In the genomic region with DNA sequence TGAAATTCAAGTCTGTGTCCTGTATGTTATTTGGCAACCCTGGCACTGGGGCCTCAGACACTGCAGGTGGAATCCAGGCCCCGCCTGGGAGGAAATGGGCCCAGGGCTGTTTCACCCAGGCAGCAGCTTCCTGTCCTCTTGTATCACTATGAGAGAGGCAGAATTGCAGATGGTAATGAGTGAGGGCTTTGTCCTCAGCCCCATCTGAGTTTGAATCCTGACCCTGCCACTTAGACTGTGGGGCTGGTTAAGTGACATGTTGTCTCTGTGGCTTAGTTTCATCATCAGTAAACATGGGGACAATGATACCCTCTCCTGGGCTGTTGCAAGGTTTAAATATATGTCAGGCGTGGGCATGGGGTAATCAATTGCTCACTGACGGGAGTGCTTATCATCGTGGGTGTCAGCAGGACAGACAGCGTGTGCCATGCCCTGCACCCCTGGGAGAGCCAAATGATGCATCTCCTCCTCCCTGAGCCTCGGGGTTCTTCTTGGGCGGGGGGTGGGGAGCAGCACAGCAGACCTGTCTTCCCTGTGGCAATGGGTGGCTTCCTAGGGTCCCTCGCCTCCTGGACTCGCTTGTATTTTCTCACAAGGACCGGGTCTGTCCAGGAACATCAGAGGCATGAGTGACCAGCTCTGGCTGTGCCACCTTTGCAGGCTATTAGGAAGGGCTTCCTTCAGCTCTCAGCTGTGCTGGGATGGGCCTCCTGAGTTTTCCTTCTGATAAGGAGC, we compare ENCODE assay signal across 1 cellular context.
TF ChIP-seq lines count a peak whose summit lies in the region.

No MANE protein-coding gene starts in this region.

TF ChIP-seq in HepG2, 621 proteins besides CTCF, POLR2A, EP300 and RAD21 (continued from another document and continues in another):
- TF ChIP-seq, protein P1, sequence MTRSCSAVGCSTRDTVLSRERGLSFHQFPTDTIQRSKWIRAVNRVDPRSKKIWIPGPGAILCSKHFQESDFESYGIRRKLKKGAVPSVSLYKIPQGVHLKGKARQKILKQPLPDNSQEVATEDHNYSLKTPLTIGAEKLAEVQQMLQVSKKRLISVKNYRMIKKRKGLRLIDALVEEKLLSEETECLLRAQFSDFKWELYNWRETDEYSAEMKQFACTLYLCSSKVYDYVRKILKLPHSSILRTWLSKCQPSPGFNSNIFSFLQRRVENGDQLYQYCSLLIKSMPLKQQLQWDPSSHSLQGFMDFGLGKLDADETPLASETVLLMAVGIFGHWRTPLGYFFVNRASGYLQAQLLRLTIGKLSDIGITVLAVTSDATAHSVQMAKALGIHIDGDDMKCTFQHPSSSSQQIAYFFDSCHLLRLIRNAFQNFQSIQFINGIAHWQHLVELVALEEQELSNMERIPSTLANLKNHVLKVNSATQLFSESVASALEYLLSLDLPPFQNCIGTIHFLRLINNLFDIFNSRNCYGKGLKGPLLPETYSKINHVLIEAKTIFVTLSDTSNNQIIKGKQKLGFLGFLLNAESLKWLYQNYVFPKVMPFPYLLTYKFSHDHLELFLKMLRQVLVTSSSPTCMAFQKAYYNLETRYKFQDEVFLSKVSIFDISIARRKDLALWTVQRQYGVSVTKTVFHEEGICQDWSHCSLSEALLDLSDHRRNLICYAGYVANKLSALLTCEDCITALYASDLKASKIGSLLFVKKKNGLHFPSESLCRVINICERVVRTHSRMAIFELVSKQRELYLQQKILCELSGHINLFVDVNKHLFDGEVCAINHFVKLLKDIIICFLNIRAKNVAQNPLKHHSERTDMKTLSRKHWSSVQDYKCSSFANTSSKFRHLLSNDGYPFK (CRISPR knock-in tag; IDR thresholded peaks at IDR 0.05; ENCODE audit: borderline replicate concordance), result no peak
- TF ChIP-seq, protein P2, sequence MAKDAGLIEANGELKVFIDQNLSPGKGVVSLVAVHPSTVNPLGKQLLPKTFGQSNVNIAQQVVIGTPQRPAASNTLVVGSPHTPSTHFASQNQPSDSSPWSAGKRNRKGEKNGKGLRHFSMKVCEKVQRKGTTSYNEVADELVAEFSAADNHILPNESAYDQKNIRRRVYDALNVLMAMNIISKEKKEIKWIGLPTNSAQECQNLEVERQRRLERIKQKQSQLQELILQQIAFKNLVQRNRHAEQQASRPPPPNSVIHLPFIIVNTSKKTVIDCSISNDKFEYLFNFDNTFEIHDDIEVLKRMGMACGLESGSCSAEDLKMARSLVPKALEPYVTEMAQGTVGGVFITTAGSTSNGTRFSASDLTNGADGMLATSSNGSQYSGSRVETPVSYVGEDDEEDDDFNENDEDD (CRISPR knock-in tag; IDR thresholded peaks at IDR 0.05; ENCODE audit: borderline replicate concordance), result no peak
- no peak for TF ChIP-seq SMYD3 (CRISPR knock-in tag; IDR thresholded peaks at IDR 0.05)
- TF ChIP-seq, protein P3, sequence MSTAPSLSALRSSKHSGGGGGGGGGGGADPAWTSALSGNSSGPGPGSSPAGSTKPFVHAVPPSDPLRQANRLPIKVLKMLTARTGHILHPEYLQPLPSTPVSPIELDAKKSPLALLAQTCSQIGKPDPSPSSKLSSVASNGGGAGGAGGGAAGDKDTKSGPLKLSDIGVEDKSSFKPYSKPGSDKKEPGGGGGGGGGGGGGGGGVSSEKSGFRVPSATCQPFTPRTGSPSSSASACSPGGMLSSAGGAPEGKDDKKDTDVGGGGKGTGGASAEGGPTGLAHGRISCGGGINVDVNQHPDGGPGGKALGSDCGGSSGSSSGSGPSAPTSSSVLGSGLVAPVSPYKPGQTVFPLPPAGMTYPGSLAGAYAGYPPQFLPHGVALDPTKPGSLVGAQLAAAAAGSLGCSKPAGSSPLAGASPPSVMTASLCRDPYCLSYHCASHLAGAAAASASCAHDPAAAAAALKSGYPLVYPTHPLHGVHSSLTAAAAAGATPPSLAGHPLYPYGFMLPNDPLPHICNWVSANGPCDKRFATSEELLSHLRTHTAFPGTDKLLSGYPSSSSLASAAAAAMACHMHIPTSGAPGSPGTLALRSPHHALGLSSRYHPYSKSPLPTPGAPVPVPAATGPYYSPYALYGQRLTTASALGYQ (CRISPR knock-in tag; IDR thresholded peaks at IDR 0.05), result peak; percentile 46; the same call in 1 of the 2 replicates
- no peak for TF ChIP-seq NR1H2 (CRISPR knock-in tag; IDR thresholded peaks at IDR 0.05; ENCODE audit: borderline replicate concordance, low read depth)
- TF ChIP-seq NFKBIZ (CRISPR knock-in tag; IDR thresholded peaks at IDR 0.05), result peak; percentile 44; the same call in 1 of the 2 replicates
- TF ChIP-seq CBX1 (IDR thresholded peaks at IDR 0.05; ENCODE audit: low read depth), result no peak
- TF ChIP-seq ONECUT2 (CRISPR knock-in tag; IDR thresholded peaks at IDR 0.05), result peak; percentile 64
- TF ChIP-seq ZNF737 (CRISPR knock-in tag; IDR thresholded peaks at IDR 0.05; ENCODE audit: borderline replicate concordance), result no peak
- TF ChIP-seq RNF2 (conservative IDR thresholded peaks at IDR 0.05; ENCODE audit: low read depth), result no peak
- peak; percentile 92 for TF ChIP-seq CEBPB (IDR thresholded peaks at IDR 0.05; ENCODE audit: borderline replicate concordance, low read depth, low read length)
- no peak for TF ChIP-seq ZNF549 (CRISPR knock-in tag; IDR thresholded peaks at IDR 0.05)
- TF ChIP-seq, protein P4, sequence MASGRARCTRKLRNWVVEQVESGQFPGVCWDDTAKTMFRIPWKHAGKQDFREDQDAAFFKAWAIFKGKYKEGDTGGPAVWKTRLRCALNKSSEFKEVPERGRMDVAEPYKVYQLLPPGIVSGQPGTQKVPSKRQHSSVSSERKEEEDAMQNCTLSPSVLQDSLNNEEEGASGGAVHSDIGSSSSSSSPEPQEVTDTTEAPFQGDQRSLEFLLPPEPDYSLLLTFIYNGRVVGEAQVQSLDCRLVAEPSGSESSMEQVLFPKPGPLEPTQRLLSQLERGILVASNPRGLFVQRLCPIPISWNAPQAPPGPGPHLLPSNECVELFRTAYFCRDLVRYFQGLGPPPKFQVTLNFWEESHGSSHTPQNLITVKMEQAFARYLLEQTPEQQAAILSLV (CRISPR knock-in tag; IDR thresholded peaks at IDR 0.05; ENCODE audit: borderline replicate concordance), result no peak
- peak; percentile 73; the same call in 1 of the 2 replicates for TF ChIP-seq CBFB (CRISPR knock-in tag; IDR thresholded peaks at IDR 0.05)
- TF ChIP-seq, protein P5, sequence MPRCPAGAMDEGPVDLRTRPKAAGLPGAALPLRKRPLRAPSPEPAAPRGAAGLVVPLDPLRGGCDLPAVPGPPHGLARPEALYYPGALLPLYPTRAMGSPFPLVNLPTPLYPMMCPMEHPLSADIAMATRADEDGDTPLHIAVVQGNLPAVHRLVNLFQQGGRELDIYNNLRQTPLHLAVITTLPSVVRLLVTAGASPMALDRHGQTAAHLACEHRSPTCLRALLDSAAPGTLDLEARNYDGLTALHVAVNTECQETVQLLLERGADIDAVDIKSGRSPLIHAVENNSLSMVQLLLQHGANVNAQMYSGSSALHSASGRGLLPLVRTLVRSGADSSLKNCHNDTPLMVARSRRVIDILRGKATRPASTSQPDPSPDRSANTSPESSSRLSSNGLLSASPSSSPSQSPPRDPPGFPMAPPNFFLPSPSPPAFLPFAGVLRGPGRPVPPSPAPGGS (CRISPR knock-in tag; IDR thresholded peaks at IDR 0.05), result no peak
- no peak for TF ChIP-seq NCOA5 (CRISPR knock-in tag; IDR thresholded peaks at IDR 0.05)
- peak; percentile 64 for TF ChIP-seq ZFX (CRISPR knock-in tag; IDR thresholded peaks at IDR 0.05; ENCODE audit: low read depth)
- no peak for TF ChIP-seq ZNF839 (CRISPR knock-in tag; IDR thresholded peaks at IDR 0.05; ENCODE audit: borderline replicate concordance)
- TF ChIP-seq DMAP1 (CRISPR knock-in tag; IDR thresholded peaks at IDR 0.05), result peak; percentile 25; the same call in 1 of the 2 replicates
- peak; percentile 76 for TF ChIP-seq FOSL2 (CRISPR knock-in tag; IDR thresholded peaks at IDR 0.05)
- TF ChIP-seq, protein P6, sequence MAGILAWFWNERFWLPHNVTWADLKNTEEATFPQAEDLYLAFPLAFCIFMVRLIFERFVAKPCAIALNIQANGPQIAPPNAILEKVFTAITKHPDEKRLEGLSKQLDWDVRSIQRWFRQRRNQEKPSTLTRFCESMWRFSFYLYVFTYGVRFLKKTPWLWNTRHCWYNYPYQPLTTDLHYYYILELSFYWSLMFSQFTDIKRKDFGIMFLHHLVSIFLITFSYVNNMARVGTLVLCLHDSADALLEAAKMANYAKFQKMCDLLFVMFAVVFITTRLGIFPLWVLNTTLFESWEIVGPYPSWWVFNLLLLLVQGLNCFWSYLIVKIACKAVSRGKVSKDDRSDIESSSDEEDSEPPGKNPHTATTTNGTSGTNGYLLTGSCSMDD (CRISPR knock-in tag; IDR thresholded peaks at IDR 0.05), result no peak
- TF ChIP-seq ZNF101 (CRISPR knock-in tag; IDR thresholded peaks at IDR 0.05; ENCODE audit: borderline replicate concordance, low read depth), result no peak
- no peak for TF ChIP-seq NCOA1 (CRISPR knock-in tag; IDR thresholded peaks at IDR 0.05)
- TF ChIP-seq, protein P7, sequence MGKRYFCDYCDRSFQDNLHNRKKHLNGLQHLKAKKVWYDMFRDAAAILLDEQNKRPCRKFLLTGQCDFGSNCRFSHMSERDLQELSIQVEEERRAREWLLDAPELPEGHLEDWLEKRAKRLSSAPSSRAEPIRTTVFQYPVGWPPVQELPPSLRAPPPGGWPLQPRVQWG (CRISPR knock-in tag; IDR thresholded peaks at IDR 0.05; ENCODE audit: borderline replicate concordance, low read depth), result no peak
- TF ChIP-seq, protein P8, sequence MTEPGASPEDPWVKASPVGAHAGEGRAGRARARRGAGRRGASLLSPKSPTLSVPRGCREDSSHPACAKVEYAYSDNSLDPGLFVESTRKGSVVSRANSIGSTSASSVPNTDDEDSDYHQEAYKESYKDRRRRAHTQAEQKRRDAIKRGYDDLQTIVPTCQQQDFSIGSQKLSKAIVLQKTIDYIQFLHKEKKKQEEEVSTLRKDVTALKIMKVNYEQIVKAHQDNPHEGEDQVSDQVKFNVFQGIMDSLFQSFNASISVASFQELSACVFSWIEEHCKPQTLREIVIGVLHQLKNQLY (CRISPR knock-in tag; IDR thresholded peaks at IDR 0.05), result peak; percentile 68
- TF ChIP-seq PRMT3 (CRISPR knock-in tag; IDR thresholded peaks at IDR 0.05; ENCODE audit: borderline replicate concordance, low read depth), result no peak
- TF ChIP-seq, protein P9, sequence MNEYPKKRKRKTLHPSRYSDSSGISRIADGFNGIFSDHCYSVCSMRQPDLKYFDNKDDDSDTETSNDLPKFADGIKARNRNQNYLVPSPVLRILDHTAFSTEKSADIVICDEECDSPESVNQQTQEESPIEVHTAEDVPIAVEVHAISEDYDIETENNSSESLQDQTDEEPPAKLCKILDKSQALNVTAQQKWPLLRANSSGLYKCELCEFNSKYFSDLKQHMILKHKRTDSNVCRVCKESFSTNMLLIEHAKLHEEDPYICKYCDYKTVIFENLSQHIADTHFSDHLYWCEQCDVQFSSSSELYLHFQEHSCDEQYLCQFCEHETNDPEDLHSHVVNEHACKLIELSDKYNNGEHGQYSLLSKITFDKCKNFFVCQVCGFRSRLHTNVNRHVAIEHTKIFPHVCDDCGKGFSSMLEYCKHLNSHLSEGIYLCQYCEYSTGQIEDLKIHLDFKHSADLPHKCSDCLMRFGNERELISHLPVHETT (CRISPR knock-in tag; conservative IDR thresholded peaks at IDR 0.05), result no peak
- TF ChIP-seq, protein P10, sequence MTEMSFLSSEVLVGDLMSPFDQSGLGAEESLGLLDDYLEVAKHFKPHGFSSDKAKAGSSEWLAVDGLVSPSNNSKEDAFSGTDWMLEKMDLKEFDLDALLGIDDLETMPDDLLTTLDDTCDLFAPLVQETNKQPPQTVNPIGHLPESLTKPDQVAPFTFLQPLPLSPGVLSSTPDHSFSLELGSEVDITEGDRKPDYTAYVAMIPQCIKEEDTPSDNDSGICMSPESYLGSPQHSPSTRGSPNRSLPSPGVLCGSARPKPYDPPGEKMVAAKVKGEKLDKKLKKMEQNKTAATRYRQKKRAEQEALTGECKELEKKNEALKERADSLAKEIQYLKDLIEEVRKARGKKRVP (CRISPR knock-in tag; IDR thresholded peaks at IDR 0.05), result peak in 1 of 2 experiments; percentile 93; a peak in 2 of 4 replicates
- TF ChIP-seq, protein P11, sequence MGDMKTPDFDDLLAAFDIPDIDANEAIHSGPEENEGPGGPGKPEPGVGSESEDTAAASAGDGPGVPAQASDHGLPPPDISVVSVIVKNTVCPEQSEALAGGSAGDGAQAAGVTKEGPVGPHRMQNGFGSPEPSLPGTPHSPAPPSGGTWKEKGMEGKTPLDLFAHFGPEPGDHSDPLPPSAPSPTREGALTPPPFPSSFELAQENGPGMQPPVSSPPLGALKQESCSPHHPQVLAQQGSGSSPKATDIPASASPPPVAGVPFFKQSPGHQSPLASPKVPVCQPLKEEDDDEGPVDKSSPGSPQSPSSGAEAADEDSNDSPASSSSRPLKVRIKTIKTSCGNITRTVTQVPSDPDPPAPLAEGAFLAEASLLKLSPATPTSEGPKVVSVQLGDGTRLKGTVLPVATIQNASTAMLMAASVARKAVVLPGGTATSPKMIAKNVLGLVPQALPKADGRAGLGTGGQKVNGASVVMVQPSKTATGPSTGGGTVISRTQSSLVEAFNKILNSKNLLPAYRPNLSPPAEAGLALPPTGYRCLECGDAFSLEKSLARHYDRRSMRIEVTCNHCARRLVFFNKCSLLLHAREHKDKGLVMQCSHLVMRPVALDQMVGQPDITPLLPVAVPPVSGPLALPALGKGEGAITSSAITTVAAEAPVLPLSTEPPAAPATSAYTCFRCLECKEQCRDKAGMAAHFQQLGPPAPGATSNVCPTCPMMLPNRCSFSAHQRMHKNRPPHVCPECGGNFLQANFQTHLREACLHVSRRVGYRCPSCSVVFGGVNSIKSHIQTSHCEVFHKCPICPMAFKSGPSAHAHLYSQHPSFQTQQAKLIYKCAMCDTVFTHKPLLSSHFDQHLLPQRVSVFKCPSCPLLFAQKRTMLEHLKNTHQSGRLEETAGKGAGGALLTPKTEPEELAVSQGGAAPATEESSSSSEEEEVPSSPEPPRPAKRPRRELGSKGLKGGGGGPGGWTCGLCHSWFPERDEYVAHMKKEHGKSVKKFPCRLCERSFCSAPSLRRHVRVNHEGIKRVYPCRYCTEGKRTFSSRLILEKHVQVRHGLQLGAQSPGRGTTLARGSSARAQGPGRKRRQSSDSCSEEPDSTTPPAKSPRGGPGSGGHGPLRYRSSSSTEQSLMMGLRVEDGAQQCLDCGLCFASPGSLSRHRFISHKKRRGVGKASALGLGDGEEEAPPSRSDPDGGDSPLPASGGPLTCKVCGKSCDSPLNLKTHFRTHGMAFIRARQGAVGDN (CRISPR knock-in tag; IDR thresholded peaks at IDR 0.05), result peak; percentile 66
- TF ChIP-seq ZNF563 (CRISPR knock-in tag; IDR thresholded peaks at IDR 0.05), result no peak
- TF ChIP-seq, protein P12, sequence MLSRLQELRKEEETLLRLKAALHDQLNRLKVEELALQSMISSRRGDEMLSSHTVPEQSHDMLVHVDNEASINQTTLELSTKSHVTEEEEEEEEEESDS (CRISPR knock-in tag; IDR thresholded peaks at IDR 0.05; ENCODE audit: borderline replicate concordance), result no peak
- TF ChIP-seq ZNF160 (CRISPR knock-in tag; IDR thresholded peaks at IDR 0.05), result no peak
- TF ChIP-seq MTF2 (CRISPR knock-in tag; IDR thresholded peaks at IDR 0.05; ENCODE audit: borderline replicate concordance), result no peak
- TF ChIP-seq FOXO1 (CRISPR knock-in tag; IDR thresholded peaks at IDR 0.05), result peak; percentile 67; the same call in 1 of the 2 replicates
- TF ChIP-seq ZIK1 (CRISPR knock-in tag; IDR thresholded peaks at IDR 0.05; ENCODE audit: borderline replicate concordance, low read depth), result no peak
- TF ChIP-seq ZNF337 (CRISPR knock-in tag; IDR thresholded peaks at IDR 0.05; ENCODE audit: borderline replicate concordance, low read depth), result no peak
- no peak for TF ChIP-seq ZNF24 (IDR thresholded peaks at IDR 0.05)
- no peak for TF ChIP-seq PAF1 (CRISPR knock-in tag; IDR thresholded peaks at IDR 0.05)
- TF ChIP-seq ZNF607 (CRISPR knock-in tag; IDR thresholded peaks at IDR 0.05; ENCODE audit: borderline replicate concordance), result no peak
